10 cellular contexts compared by ENCODE assay signal in the genomic region with DNA sequence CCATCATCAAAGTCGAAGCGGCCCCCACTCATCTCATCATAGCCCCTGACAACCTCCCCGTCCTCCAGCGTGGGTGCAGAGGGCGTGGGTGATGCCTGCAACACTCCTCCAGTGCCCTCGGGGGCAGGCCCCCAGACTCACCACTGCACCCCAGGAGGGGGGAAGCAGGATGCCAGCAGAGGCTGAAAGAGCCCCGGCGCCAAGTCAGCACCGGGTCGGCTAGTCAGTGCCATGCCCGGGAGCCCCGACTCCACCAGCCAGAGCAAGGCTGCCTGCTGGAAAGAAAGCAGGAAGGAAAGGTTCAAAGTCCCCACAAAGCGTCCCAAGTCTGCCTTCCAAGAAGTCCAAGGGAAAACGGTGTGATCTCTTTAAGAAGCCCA. TPM values are rescaled to one million over a fixed set of nuclear protein-coding genes. Genes with fewer than 3 reads are reported as not detected.
DNase-seq lines count a peak whose midpoint lies in the region; ATAC-seq and TF ChIP-seq lines count a peak whose summit lies in the region.
"Had no signal": no experiment of that assay in that cellular context is flagged by ENCODE, and none has a peak within 500 bp of the region (broad histone marks: within the 10 kb centered on the region; RNA-seq: fewer than 3 reads in every experiment).

No MANE protein-coding gene starts in this region.

- H3K36me3 Mint-ChIP-seq in progenitor cell of endocrine pancreas (ENCODE audit: insufficient read depth), result no peaks in the 10 kb centered on the region

- H3K27me3 Mint-ChIP-seq in progenitor cell of endocrine pancreas, result peaks cover 22% of the 10 kb centered on the region

- no peak overlapping the region for H3K27ac ChIP-seq in WERI-Rb-1
- H3K27ac ChIP-seq in right atrium auricular region, result peak overlapping the region; percentile 89 to 97

- no peak overlapping the region for H3K27ac Mint-ChIP-seq in progenitor cell of endocrine pancreas

- H3K4me1 ChIP-seq in right atrium auricular region, result peaks cover 0 to 52% of the 10 kb centered on the region in 2 donors

- no peaks in the 10 kb centered on the region for H3K27me3 ChIP-seq in WERI-Rb-1 (ENCODE audit: insufficient read depth, low read depth, severe bottlenecking)
- H3K27me3 ChIP-seq in right atrium auricular region, result no peaks in the 10 kb centered on the region

- H3K4me3 Mint-ChIP-seq in progenitor cell of endocrine pancreas (ENCODE audit: low read depth), result peak overlapping the region; percentile 62

- peaks cover 15% of the 10 kb centered on the region for H3K4me1 Mint-ChIP-seq in progenitor cell of endocrine pancreas (ENCODE audit: low read depth)

- ATAC-seq in HG03565 (IDR thresholded peaks at IDR 0.05; ENCODE audit: unreplicated experiment) (no peak), GM19455 (IDR thresholded peaks at IDR 0.05; ENCODE audit: unreplicated experiment) (no peak)

- H3K9me3 Mint-ChIP-seq in progenitor cell of endocrine pancreas (ENCODE audit: low read depth), result no peaks in the 10 kb centered on the region

- peak; percentile 33 for DNase-seq in AG20443 (ENCODE audit: low spot score)
- DNase-seq in WERI-Rb-1, result no peak
- no peak for DNase-seq in right atrium auricular region (ENCODE audit: low spot score)
- DNase-seq in progenitor cell of endocrine pancreas (ENCODE audit: low spot score, unreplicated experiment), result no peak
- no peak for DNase-seq in central memory CD4-positive, alpha-beta T cell
- no peak for DNase-seq in NCI-H1694 (lab: John Stamatoyannopoulos, UW)
- DNase-seq: KBM-7, SIG-M5 had no signal

- H3K36me3 ChIP-seq in WERI-Rb-1 (no peaks in the 10 kb centered on the region), right atrium auricular region (peaks cover 15% of the 10 kb centered on the region)

- peak overlapping the region; percentile 37 for H3K4me3 ChIP-seq in WERI-Rb-1 (ENCODE audit: low read depth, low read length)
- H3K4me3 ChIP-seq in right atrium auricular region, result peak overlapping the region; percentile 67 to 79

- H3K9me3 ChIP-seq in WERI-Rb-1 (ENCODE audit: severe bottlenecking), result no peaks in the 10 kb centered on the region
- H3K9me3 ChIP-seq in right atrium auricular region, result no peaks in the 10 kb centered on the region

- TF ChIP-seq CTCF in WERI-Rb-1 (IDR thresholded peaks at IDR 0.05; ENCODE audit: low read depth, low read length) (no peak), right atrium auricular region (IDR thresholded peaks at IDR 0.05) (no peak), progenitor cell of endocrine pancreas (IDR thresholded peaks at IDR 0.05; ENCODE audit: unreplicated experiment) (no peak)

RNA-seq across cellular contexts. Expression of a gene that starts 0.3 kb away (rescaled TPM):
- total RNA-seq in right atrium auricular region (100 to 1,000 TPM; 131 to 168 TPM), progenitor cell of endocrine pancreas (0.12 and 0.24 TPM in 2 replicates)

RNA-seq across cellular contexts. Expression of a gene that starts 23.9 kb away (rescaled TPM):
- total RNA-seq in right atrium auricular region (10 to 100 TPM; 30.8 to 31.1 TPM), progenitor cell of endocrine pancreas (34.9 and 35.0 TPM in 2 replicates)

Comparison
In these comparisons a context has a peak if more than half of its experiments do, and no peak if none do; other contexts are left out.
1. RNA of a gene that starts 0.3 kb away (total RNA-seq): 131 to 168 TPM in right atrium auricular region; 0.12 to 0.24 TPM in progenitor cell of endocrine pancreas; every median in the first group is over 100 times any median in the second.